1 cellular context compared by ENCODE assay signal in genomic region chr10:102629661-102630614, GRCh38.
A peak's percentile ranks its signal among the peaks of the same experiment; 100 is the strongest.
TF ChIP-seq lines count a peak whose summit lies in the region.

No MANE protein-coding gene starts in this region.

TF ChIP-seq in HepG2, 621 proteins besides CTCF, POLR2A, EP300 and RAD21 (continued from another document):
- TF ChIP-seq ZNF280B (CRISPR knock-in tag; IDR thresholded peaks at IDR 0.05; ENCODE audit: borderline replicate concordance) (0 out of 2 replicates have a peak, but pooled peaks have one; percentile 23), ZBTB38 (CRISPR knock-in tag; IDR thresholded peaks at IDR 0.05) (peak; percentile 61; the same call in 1 of the 2 replicates), ZC3H4 (CRISPR knock-in tag; IDR thresholded peaks at IDR 0.05; ENCODE audit: borderline replicate concordance) (no peak), ZFP91 (CRISPR knock-in tag; IDR thresholded peaks at IDR 0.05; ENCODE audit: borderline replicate concordance) (0 out of 2 replicates have a peak, but pooled peaks have one; percentile 16), DR1 (CRISPR knock-in tag; IDR thresholded peaks at IDR 0.05) (0 out of 2 replicates have a peak, but pooled peaks have one; percentile 54), MLX (CRISPR knock-in tag; IDR thresholded peaks at IDR 0.05) (no peak), ZFP36L2 (CRISPR knock-in tag; IDR thresholded peaks at IDR 0.05) (no peak), HNRNPLL (IDR thresholded peaks at IDR 0.05; ENCODE audit: low read depth, low read length, poor library complexity, severe bottlenecking) (peak; percentile 30), DMAP1 (CRISPR knock-in tag; IDR thresholded peaks at IDR 0.05) (no peak), TEAD3 (CRISPR knock-in tag; optimal IDR thresholded peaks at IDR 0.05; ENCODE audit: borderline replicate concordance) (peak; percentile 74), MTA1 (CRISPR knock-in tag; IDR thresholded peaks at IDR 0.05; ENCODE audit: borderline replicate concordance) (0 out of 2 replicates have a peak, but pooled peaks have one; percentile 17), TFAP4 (IDR thresholded peaks at IDR 0.05; ENCODE audit: borderline replicate concordance, low read depth) (0 out of 2 replicates have a peak, but pooled peaks have one; percentile 15), ZBTB33 (CRISPR knock-in tag; IDR thresholded peaks at IDR 0.05) (peak; percentile 50), NFKB2 (CRISPR knock-in tag; IDR thresholded peaks at IDR 0.05; ENCODE audit: borderline replicate concordance) (no peak), ZFX (CRISPR knock-in tag; IDR thresholded peaks at IDR 0.05; ENCODE audit: low read depth) (peak; percentile 53; the same call in 1 of the 2 replicates), ZBTB4 (CRISPR knock-in tag; IDR thresholded peaks at IDR 0.05; ENCODE audit: borderline replicate concordance) (0 out of 2 replicates have a peak, but pooled peaks have one; percentile 35), KDM5B (CRISPR knock-in tag; IDR thresholded peaks at IDR 0.05; ENCODE audit: borderline replicate concordance) (peak; percentile 42; the same call in 1 of the 2 replicates), ZNF281 (CRISPR knock-in tag; IDR thresholded peaks at IDR 0.05; ENCODE audit: borderline replicate concordance) (peak; percentile 18; the same call in 1 of the 2 replicates), NCOA2 (CRISPR knock-in tag; IDR thresholded peaks at IDR 0.05) (peak; percentile 17; the same call in 1 of the 2 replicates)
